1 cellular context compared by ENCODE assay signal in genomic region chr16:1272453-1273198, GRCh38.
TF ChIP-seq lines count a peak whose summit lies in the region.

No MANE protein-coding gene starts in this region.

TF ChIP-seq in HEK293, 187 proteins besides CTCF, POLR2A, EP300 and RAD21 (continued from another document and continues in another):
- TF ChIP-seq, protein P1, sequence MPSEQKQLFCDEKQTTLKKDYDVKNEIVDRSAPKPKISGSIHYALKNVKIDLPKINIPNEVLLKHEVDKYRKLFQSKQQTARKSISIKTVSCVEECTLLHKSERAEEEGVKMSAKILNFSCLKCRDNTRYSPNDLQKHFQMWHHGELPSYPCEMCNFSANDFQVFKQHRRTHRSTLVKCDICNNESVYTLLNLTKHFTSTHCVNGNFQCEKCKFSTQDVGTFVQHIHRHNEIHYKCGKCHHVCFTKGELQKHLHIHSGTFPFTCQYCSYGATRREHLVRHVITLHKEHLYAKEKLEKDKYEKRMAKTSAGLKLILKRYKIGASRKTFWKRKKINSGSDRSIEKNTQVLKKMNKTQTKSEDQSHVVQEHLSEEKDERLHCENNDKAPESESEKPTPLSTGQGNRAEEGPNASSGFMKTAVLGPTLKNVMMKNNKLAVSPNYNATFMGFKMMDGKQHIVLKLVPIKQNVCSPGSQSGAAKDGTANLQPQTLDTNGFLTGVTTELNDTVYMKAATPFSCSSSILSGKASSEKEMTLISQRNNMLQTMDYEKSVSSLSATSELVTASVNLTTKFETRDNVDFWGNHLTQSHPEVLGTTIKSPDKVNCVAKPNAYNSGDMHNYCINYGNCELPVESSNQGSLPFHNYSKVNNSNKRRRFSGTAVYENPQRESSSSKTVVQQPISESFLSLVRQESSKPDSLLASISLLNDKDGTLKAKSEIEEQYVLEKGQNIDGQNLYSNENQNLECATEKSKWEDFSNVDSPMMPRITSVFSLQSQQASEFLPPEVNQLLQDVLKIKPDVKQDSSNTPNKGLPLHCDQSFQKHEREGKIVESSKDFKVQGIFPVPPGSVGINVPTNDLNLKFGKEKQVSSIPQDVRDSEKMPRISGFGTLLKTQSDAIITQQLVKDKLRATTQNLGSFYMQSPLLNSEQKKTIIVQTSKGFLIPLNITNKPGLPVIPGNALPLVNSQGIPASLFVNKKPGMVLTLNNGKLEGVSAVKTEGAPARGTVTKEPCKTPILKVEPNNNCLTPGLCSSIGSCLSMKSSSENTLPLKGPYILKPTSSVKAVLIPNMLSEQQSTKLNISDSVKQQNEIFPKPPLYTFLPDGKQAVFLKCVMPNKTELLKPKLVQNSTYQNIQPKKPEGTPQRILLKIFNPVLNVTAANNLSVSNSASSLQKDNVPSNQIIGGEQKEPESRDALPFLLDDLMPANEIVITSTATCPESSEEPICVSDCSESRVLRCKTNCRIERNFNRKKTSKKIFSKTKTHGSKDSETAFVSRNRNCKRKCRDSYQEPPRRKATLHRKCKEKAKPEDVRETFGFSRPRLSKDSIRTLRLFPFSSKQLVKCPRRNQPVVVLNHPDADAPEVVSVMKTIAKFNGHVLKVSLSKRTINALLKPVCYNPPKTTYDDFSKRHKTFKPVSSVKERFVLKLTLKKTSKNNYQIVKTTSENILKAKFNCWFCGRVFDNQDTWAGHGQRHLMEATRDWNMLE (tag by site-specific recombination; conservative IDR thresholded peaks at IDR 0.05; ENCODE audit: low read depth) = no peak
- TF ChIP-seq ZBTB44 (tag by site-specific recombination; IDR thresholded peaks at IDR 0.05) = no peak
- no peak for TF ChIP-seq ZNF837 (tag by site-specific recombination; IDR thresholded peaks at IDR 0.05)
- TF ChIP-seq, protein P2, sequence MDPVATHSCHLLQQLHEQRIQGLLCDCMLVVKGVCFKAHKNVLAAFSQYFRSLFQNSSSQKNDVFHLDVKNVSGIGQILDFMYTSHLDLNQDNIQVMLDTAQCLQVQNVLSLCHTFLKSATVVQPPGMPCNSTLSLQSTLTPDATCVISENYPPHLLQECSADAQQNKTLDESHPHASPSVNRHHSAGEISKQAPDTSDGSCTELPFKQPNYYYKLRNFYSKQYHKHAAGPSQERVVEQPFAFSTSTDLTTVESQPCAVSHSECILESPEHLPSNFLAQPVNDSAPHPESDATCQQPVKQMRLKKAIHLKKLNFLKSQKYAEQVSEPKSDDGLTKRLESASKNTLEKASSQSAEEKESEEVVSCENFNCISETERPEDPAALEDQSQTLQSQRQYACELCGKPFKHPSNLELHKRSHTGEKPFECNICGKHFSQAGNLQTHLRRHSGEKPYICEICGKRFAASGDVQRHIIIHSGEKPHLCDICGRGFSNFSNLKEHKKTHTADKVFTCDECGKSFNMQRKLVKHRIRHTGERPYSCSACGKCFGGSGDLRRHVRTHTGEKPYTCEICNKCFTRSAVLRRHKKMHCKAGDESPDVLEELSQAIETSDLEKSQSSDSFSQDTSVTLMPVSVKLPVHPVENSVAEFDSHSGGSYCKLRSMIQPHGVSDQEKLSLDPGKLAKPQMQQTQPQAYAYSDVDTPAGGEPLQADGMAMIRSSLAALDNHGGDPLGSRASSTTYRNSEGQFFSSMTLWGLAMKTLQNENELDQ (tag by site-specific recombination; IDR thresholded peaks at IDR 0.05; ENCODE audit: low read depth) = no peak
- TF ChIP-seq ZNF610 (tag by site-specific recombination; IDR thresholded peaks at IDR 0.05; ENCODE audit: borderline replicate concordance) = no peak
- TF ChIP-seq ZFP41 (tag by site-specific recombination; IDR thresholded peaks at IDR 0.05; ENCODE audit: borderline replicate concordance) = no peak
- TF ChIP-seq ZNF433 (tag by site-specific recombination; IDR thresholded peaks at IDR 0.05; ENCODE audit: low read depth) = no peak
- no peak for TF ChIP-seq ZNF302 (tag by site-specific recombination; IDR thresholded peaks at IDR 0.05; ENCODE audit: low read depth)
- no peak for TF ChIP-seq ZNF560 (tag by site-specific recombination; IDR thresholded peaks at IDR 0.05; ENCODE audit: borderline replicate concordance)
- no peak for TF ChIP-seq SP3 (tag by site-specific recombination; IDR thresholded peaks at IDR 0.05)
- TF ChIP-seq ZNF426 (tag by site-specific recombination; IDR thresholded peaks at IDR 0.05) = no peak
- TF ChIP-seq ZNF521 (tag by site-specific recombination; IDR thresholded peaks at IDR 0.05) = no peak
- TF ChIP-seq IKZF3 (tag by site-specific recombination; IDR thresholded peaks at IDR 0.05) = no peak
- TF ChIP-seq ZNF114 (tag by site-specific recombination; IDR thresholded peaks at IDR 0.05) = peak; percentile 18; the same call in 1 of the 2 replicates
- no peak for TF ChIP-seq ZNF544 (tag by site-specific recombination; IDR thresholded peaks at IDR 0.05)
- no peak for TF ChIP-seq ZSCAN16 (tag by site-specific recombination; IDR thresholded peaks at IDR 0.05)
- TF ChIP-seq YY1 (tag by site-specific recombination; IDR thresholded peaks at IDR 0.05) = no peak
- TF ChIP-seq, protein P3, sequence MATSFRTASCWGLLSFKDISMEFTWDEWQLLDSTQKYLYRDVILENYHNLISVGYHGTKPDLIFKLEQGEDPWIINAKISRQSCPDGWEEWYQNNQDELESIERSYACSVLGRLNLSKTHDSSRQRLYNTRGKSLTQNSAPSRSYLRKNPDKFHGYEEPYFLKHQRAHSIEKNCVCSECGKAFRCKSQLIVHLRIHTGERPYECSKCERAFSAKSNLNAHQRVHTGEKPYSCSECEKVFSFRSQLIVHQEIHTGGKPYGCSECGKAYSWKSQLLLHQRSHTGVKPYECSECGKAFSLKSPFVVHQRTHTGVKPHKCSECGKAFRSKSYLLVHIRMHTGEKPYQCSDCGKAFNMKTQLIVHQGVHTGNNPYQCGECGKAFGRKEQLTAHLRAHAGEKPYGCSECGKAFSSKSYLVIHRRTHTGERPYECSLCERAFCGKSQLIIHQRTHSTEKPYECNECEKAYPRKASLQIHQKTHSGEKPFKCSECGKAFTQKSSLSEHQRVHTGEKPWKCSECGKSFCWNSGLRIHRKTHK (tag by site-specific recombination; IDR thresholded peaks at IDR 0.05) = no peak
- TF ChIP-seq ZFP3 (tag by site-specific recombination; IDR thresholded peaks at IDR 0.05; ENCODE audit: low read depth) = no peak
- TF ChIP-seq ZFP69B (tag by site-specific recombination; IDR thresholded peaks at IDR 0.05) = no peak
- TF ChIP-seq ZNF366 (tag by site-specific recombination; conservative IDR thresholded peaks at IDR 0.05) = peak; percentile 99
- TF ChIP-seq REST (tag by site-specific recombination; IDR thresholded peaks at IDR 0.05) = no peak
- 0 out of 2 replicates have a peak, but pooled peaks have one; percentile 35 for TF ChIP-seq ZNF785 (tag by site-specific recombination; IDR thresholded peaks at IDR 0.05)
- TF ChIP-seq ZNF239 (tag by site-specific recombination; IDR thresholded peaks at IDR 0.05) = no peak
- no peak; the same call in 1 of the 2 replicates for TF ChIP-seq ZIC2 (tag by site-specific recombination; IDR thresholded peaks at IDR 0.05)
- TF ChIP-seq GLIS1 (tag by site-specific recombination; IDR thresholded peaks at IDR 0.05) = no peak
- TF ChIP-seq HOXA7 (CRISPR knock-in tag; IDR thresholded peaks at IDR 0.05; ENCODE audit: borderline replicate concordance) = no peak
- no peak for TF ChIP-seq ZNF324 (tag by site-specific recombination; IDR thresholded peaks at IDR 0.05)
- TF ChIP-seq, protein P4, sequence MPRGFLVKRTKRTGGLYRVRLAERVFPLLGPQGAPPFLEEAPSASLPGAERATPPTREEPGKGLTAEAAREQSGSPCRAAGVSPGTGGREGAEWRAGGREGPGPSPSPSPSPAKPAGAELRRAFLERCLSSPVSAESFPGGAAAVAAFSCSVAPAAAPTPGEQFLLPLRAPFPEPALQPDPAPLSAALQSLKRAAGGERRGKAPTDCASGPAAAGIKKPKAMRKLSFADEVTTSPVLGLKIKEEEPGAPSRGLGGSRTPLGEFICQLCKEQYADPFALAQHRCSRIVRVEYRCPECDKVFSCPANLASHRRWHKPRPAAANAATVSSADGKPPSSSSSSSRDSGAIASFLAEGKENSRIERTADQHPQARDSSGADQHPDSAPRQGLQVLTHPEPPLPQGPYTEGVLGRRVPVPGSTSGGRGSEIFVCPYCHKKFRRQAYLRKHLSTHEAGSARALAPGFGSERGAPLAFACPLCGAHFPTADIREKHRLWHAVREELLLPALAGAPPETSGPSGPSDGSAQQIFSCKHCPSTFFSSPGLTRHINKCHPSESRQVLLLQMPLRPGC (tag by site-specific recombination; IDR thresholded peaks at IDR 0.05) = no peak
- no peak for TF ChIP-seq ZNF132 (tag by site-specific recombination; IDR thresholded peaks at IDR 0.05; ENCODE audit: borderline replicate concordance)
- TF ChIP-seq ZNF488 (tag by site-specific recombination; IDR thresholded peaks at IDR 0.05) = 0 out of 2 replicates have a peak, but pooled peaks have one; percentile 56
- TF ChIP-seq, protein P5, sequence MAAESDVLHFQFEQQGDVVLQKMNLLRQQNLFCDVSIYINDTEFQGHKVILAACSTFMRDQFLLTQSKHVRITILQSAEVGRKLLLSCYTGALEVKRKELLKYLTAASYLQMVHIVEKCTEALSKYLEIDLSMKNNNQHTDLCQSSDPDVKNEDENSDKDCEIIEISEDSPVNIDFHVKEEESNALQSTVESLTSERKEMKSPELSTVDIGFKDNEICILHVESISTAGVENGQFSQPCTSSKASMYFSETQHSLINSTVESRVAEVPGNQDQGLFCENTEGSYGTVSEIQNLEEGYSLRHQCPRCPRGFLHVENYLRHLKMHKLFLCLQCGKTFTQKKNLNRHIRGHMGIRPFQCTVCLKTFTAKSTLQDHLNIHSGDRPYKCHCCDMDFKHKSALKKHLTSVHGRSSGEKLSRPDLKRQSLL (tag by site-specific recombination; IDR thresholded peaks at IDR 0.05) = no peak
- no peak for TF ChIP-seq ZFP37 (tag by site-specific recombination; IDR thresholded peaks at IDR 0.05)
- no peak; the same call in 1 of the 2 replicates for TF ChIP-seq YY2 (tag by site-specific recombination; IDR thresholded peaks at IDR 0.05)
- no peak for TF ChIP-seq ZNF530 (tag by site-specific recombination; IDR thresholded peaks at IDR 0.05; ENCODE audit: low read depth)
- no peak for TF ChIP-seq ZNF555 (tag by site-specific recombination; conservative IDR thresholded peaks at IDR 0.05)
- TF ChIP-seq BCL11A (tag by site-specific recombination; IDR thresholded peaks at IDR 0.05; ENCODE audit: low read depth) = no peak
- TF ChIP-seq ZNF155 (tag by site-specific recombination; IDR thresholded peaks at IDR 0.05) = no peak
- TF ChIP-seq, protein P6, sequence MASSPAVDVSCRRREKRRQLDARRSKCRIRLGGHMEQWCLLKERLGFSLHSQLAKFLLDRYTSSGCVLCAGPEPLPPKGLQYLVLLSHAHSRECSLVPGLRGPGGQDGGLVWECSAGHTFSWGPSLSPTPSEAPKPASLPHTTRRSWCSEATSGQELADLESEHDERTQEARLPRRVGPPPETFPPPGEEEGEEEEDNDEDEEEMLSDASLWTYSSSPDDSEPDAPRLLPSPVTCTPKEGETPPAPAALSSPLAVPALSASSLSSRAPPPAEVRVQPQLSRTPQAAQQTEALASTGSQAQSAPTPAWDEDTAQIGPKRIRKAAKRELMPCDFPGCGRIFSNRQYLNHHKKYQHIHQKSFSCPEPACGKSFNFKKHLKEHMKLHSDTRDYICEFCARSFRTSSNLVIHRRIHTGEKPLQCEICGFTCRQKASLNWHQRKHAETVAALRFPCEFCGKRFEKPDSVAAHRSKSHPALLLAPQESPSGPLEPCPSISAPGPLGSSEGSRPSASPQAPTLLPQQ (tag by site-specific recombination; IDR thresholded peaks at IDR 0.05) = no peak
- TF ChIP-seq ZNF629 (tag by site-specific recombination; IDR thresholded peaks at IDR 0.05) = no peak
- TF ChIP-seq, protein P7, sequence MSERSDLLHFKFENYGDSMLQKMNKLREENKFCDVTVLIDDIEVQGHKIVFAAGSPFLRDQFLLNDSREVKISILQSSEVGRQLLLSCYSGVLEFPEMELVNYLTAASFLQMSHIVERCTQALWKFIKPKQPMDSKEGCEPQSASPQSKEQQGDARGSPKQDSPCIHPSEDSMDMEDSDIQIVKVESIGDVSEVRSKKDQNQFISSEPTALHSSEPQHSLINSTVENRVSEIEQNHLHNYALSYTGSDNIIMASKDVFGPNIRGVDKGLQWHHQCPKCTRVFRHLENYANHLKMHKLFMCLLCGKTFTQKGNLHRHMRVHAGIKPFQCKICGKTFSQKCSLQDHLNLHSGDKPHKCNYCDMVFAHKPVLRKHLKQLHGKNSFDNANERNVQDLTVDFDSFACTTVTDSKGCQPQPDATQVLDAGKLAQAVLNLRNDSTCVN (tag by site-specific recombination; optimal IDR thresholded peaks at IDR 0.05) = no peak
